Comparison of ENCODE assay signal across 1 cellular context in genomic region chr14:85764809-85765208, GRCh38.
TF ChIP-seq lines count a peak whose summit lies in the region.

No MANE protein-coding gene starts in this region.

TF ChIP-seq in GM23338, 12 proteins besides CTCF, POLR2A, EP300 and RAD21:
- TF ChIP-seq, protein P1, sequence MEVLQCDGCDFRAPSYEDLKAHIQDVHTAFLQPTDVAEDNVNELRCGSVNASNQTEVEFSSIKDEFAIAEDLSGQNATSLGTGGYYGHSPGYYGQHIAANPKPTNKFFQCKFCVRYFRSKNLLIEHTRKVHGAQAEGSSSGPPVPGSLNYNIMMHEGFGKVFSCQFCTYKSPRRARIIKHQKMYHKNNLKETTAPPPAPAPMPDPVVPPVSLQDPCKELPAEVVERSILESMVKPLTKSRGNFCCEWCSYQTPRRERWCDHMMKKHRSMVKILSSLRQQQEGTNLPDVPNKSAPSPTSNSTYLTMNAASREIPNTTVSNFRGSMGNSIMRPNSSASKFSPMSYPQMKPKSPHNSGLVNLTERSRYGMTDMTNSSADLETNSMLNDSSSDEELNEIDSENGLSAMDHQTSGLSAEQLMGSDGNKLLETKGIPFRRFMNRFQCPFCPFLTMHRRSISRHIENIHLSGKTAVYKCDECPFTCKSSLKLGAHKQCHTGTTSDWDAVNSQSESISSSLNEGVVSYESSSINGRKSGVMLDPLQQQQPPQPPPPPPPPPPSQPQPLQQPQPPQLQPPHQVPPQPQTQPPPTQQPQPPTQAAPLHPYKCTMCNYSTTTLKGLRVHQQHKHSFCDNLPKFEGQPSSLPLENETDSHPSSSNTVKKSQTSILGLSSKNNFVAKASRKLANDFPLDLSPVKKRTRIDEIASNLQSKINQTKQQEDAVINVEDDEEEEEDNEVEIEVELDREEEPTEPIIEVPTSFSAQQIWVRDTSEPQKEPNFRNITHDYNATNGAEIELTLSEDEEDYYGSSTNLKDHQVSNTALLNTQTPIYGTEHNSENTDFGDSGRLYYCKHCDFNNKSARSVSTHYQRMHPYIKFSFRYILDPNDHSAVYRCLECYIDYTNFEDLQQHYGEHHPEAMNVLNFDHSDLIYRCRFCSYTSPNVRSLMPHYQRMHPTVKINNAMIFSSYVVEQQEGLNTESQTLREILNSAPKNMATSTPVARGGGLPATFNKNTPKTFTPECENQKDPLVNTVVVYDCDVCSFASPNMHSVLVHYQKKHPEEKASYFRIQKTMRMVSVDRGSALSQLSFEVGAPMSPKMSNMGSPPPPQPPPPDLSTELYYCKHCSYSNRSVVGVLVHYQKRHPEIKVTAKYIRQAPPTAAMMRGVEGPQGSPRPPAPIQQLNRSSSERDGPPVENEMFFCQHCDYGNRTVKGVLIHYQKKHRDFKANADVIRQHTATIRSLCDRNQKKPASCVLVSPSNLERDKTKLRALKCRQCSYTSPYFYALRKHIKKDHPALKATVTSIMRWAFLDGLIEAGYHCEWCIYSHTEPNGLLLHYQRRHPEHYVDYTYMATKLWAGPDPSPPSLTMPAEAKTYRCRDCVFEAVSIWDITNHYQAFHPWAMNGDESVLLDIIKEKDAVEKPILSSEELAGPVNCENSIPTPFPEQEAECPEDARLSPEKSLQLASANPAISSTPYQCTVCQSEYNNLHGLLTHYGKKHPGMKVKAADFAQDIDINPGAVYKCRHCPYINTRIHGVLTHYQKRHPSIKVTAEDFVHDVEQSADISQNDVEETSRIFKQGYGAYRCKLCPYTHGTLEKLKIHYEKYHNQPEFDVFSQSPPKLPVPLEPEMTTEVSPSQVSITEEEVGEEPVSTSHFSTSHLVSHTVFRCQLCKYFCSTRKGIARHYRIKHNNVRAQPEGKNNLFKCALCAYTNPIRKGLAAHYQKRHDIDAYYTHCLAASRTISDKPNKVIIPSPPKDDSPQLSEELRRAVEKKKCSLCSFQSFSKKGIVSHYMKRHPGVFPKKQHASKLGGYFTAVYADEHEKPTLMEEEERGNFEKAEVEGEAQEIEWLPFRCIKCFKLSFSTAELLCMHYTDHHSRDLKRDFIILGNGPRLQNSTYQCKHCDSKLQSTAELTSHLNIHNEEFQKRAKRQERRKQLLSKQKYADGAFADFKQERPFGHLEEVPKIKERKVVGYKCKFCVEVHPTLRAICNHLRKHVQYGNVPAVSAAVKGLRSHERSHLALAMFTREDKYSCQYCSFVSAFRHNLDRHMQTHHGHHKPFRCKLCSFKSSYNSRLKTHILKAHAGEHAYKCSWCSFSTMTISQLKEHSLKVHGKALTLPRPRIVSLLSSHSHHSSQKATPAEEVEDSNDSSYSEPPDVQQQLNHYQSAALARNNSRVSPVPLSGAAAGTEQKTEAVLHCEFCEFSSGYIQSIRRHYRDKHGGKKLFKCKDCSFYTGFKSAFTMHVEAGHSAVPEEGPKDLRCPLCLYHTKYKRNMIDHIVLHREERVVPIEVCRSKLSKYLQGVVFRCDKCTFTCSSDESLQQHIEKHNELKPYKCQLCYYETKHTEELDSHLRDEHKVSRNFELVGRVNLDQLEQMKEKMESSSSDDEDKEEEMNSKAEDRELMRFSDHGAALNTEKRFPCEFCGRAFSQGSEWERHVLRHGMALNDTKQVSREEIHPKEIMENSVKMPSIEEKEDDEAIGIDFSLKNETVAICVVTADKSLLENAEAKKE (CRISPR knock-in tag; IDR thresholded peaks at IDR 0.05), result no peak
- TF ChIP-seq EZH2phosphoT487 (IDR thresholded peaks at IDR 0.05; ENCODE audit: unreplicated experiment), result no peak
- no peak for TF ChIP-seq EZH2 (IDR thresholded peaks at IDR 0.05; ENCODE audit: low read depth, unreplicated experiment)
- no peak for TF ChIP-seq STAT1 (IDR thresholded peaks at IDR 0.05; ENCODE audit: unreplicated experiment)
- TF ChIP-seq POLR2AphosphoS5 (IDR thresholded peaks at IDR 0.05; ENCODE audit: low read depth), result no peak
- no peak for TF ChIP-seq NANOG (IDR thresholded peaks at IDR 0.05; ENCODE audit: borderline replicate concordance)
- no peak for TF ChIP-seq JUNB (IDR thresholded peaks at IDR 0.05; ENCODE audit: unreplicated experiment)
- TF ChIP-seq REST (IDR thresholded peaks at IDR 0.05; ENCODE audit: unreplicated experiment), result no peak
- TF ChIP-seq ZNF331 (CRISPR knock-in tag; IDR thresholded peaks at IDR 0.05; ENCODE audit: low read depth), result no peak
- no peak for TF ChIP-seq ZNF114 (CRISPR knock-in tag; IDR thresholded peaks at IDR 0.05)
- TF ChIP-seq ETS1 (IDR thresholded peaks at IDR 0.05), result no peak
- no peak for TF ChIP-seq CREB1 (CRISPR knock-in tag; IDR thresholded peaks at IDR 0.05; ENCODE audit: low read depth)
